In the genomic region with DNA sequence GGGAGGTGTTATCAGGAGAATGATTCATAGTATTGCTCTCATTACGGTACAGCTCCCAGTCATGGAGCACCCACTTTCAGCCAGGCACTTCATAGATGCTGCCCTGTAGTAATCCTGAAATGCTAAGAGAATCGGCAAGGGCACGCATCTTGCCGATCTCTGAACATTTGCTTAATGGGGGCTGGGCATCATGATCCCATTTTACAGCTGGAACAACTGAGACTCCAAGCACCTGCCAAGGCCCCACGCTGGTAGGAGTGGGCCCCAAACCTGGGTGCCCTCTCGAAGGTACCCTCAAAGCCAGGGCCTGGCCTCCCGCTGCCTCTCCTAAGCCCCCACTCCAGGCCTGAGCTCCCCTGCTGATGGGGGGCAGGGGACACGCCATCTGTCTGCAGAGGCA, we compare ENCODE assay signal across 23 cellular contexts.
"Had no signal": no experiment of that assay in that cellular context is flagged by ENCODE, and none has a peak within 500 bp of the region (broad histone marks: within the 10 kb centered on the region; RNA-seq: fewer than 3 reads in every experiment).

No MANE protein-coding gene starts in this region.

- H3K27me3 ChIP-seq: ovary, right atrium auricular region, stomach, testis, thyroid gland, transverse colon, upper lobe of left lung, vagina had no signal

- H3K9me3 ChIP-seq: left ventricle myocardium inferior, mucosa of descending colon, ovary, right atrium auricular region, stomach, testis, thyroid gland, transverse colon, upper lobe of left lung, vagina had no signal

- H3K36me3 ChIP-seq: left ventricle myocardium inferior, ovary, right atrium auricular region, stomach, thyroid gland, transverse colon, upper lobe of left lung, vagina had no signal

- DNase-seq: islet precursor cell; left ventricle myocardium inferior; midbrain; mucosa of descending colon; naive thymus-derived CD4-positive, alpha-beta T cell; occipital lobe; ovary; stimulated activated CD4-positive, alpha-beta T cell treated with anti-CD3 and anti-CD28 coated beads, Interleukin-12 subunit alpha, Interleukin-12 subunit beta, amount 100 ng/mL, for 4 hours; stimulated activated CD4-positive, alpha-beta T cell treated with anti-CD3 and anti-CD28 coated beads, Interleukin-15, amount 100 ng/mL, for 24 hours; stimulated activated CD4-positive, alpha-beta T cell treated with anti-CD3 and anti-CD28 coated beads, Interleukin-2, amount 100 ng/mL, for 24 hours; stimulated activated CD4-positive, alpha-beta T cell treated with anti-CD3 and anti-CD28 coated beads, Interleukin-4, amount 100 ng/mL, for 1 hour; stimulated activated naive B cell treated with anti-CD40 and anti-IgM and Interleukin-4, amounts not matched to agents 10 μg/mL and 1 μg/mL and 100 μg/mL, for 72 hours; stimulated activated naive CD8-positive, alpha-beta T cell treated with anti-CD3 and anti-CD28 coated beads, Interleukin-15, Interleukin-2, amounts not matched to agents 100 U/mL and 50 U/mL, for 24 hours; stomach; testis; thyroid gland; transverse colon had no signal

- H3K4me3 ChIP-seq: left ventricle myocardium inferior, lung, mucosa of descending colon, ovary, right atrium auricular region, skin epidermis, stomach, testis, thyroid gland, transverse colon, upper lobe of left lung, vagina had no signal

- H3K27ac ChIP-seq: left ventricle myocardium inferior, ovary, right atrium auricular region, stomach, testis, thyroid gland, transverse colon, upper lobe of left lung, vagina had no signal

- ATAC-seq: mucosa of descending colon; sciatic nerve; stimulated activated naive B cell treated with anti-CD40 and anti-IgM and Interleukin-4, amounts not matched to agents 10 μg/mL and 1 μg/mL and 100 μg/mL, for 72 hours; stimulated activated naive CD8-positive, alpha-beta T cell treated with anti-CD3 and anti-CD28 coated beads, Interleukin-15, Interleukin-2, amounts not matched to agents 100 U/mL and 50 U/mL, for 24 hours had no signal
